In genomic region chr1:11802616-11802972, GRCh38 we compare ENCODE assay signal across 11 cellular contexts. TPM values are rescaled to one million over a fixed set of nuclear protein-coding genes. Genes with fewer than 3 reads are reported as not detected.
DNase-seq lines count a peak whose midpoint lies in the region; ATAC-seq and TF ChIP-seq lines count a peak whose summit lies in the region.
"Had no signal": no experiment of that assay in that cellular context is flagged by ENCODE, and none has a peak within 500 bp of the region (broad histone marks: within the 10 kb centered on the region; RNA-seq: fewer than 3 reads in every experiment).

No MANE protein-coding gene starts in this region.

- H3K36me3 ChIP-seq in left lung (peaks cover 0 to 38% of the 10 kb centered on the region in 2 donors), testis (ENCODE audit: low read depth, missing control alignments) (no peaks in the 10 kb centered on the region)

- H3K27me3 ChIP-seq in left lung (no peaks in the 10 kb centered on the region), testis (no peaks in the 10 kb centered on the region)

- H3K27ac Mint-ChIP-seq in T-helper 2 cell treated with Interferon-gamma antibody and Interleukin-4, amounts not matched to agents 5 μg/mL and 100 μg/mL, for 36 hours, result peak overlapping the region; percentile 87
- peak overlapping the region; percentile 75 for H3K27ac Mint-ChIP-seq in MCF 10A (ENCODE audit: low read depth, unreplicated experiment)

- CTCF ChIA-PET in MCF 10A (lab: Yijun Ruan, JAX), result interaction anchor here (1.1 to 2.5 kb wide), 3 partner anchors 15 to 18 kb away, joined by 4 to 6 read pairs (median 5); no protein-coding TSS in a partner anchor

- H3K9me3 Mint-ChIP-seq in T-helper 2 cell treated with Interferon-gamma antibody and Interleukin-4, amounts not matched to agents 5 μg/mL and 100 μg/mL, for 36 hours, result no peaks in the 10 kb centered on the region
- H3K9me3 Mint-ChIP-seq in MCF 10A (ENCODE audit: unreplicated experiment), result no peaks in the 10 kb centered on the region

- 14 to 37% methylated on average over 6 of the region's 6 CpGs for WGBS in testis, 2 donors

- H3K27me3 Mint-ChIP-seq in T-helper 2 cell treated with Interferon-gamma antibody and Interleukin-4, amounts not matched to agents 5 μg/mL and 100 μg/mL, for 36 hours (ENCODE audit: low read depth), result no peaks in the 10 kb centered on the region
- H3K27me3 Mint-ChIP-seq in MCF 10A (ENCODE audit: insufficient read depth, unreplicated experiment), result no peaks in the 10 kb centered on the region

- H3K36me3 Mint-ChIP-seq in T-helper 2 cell treated with Interferon-gamma antibody and Interleukin-4, amounts not matched to agents 5 μg/mL and 100 μg/mL, for 36 hours (ENCODE audit: low read depth), result peaks cover 14% of the 10 kb centered on the region
- peaks cover 38% of the 10 kb centered on the region for H3K36me3 Mint-ChIP-seq in MCF 10A (ENCODE audit: insufficient read depth, unreplicated experiment)

- intact Hi-C loops in MCF 10A (cut with micrococcal nuclease), result no loop called here
- intact Hi-C loops in left lung (cut with DNase I), result no loop called here
- intact Hi-C loops in testis (cut with DNase I; ENCODE audit: low total_unique reads), result loop anchor here (10.0 kb wide), 1 partner anchor 68 kb away; the partner anchor contains the start of gene AGTRAP

- TF ChIP-seq POLR2A in testis (IDR thresholded peaks at IDR 0.05), result no peak

- peak overlapping the region; percentile 45 to 90 for H3K4me3 ChIP-seq in left lung
- peak overlapping the region; percentile 49 to 70 for H3K4me3 ChIP-seq in testis
- H3K4me3 ChIP-seq: A549 had no signal

- no peak for DNase-seq in T-helper 2 cell treated with Interferon-gamma antibody and Interleukin-4, amounts not matched to agents 5 μg/mL and 100 μg/mL, for 36 hours (ENCODE audit: low spot score)
- no peak for DNase-seq in T-helper 2 cell
- DNase-seq in MCF 10A (ENCODE audit: unreplicated experiment), result no peak
- DNase-seq in left lung, result no peak
- peak; percentile 45 for DNase-seq in testis
- DNase-seq: NCI-H69 had no signal

- POLR2A ChIA-PET in MCF 10A (lab: Yijun Ruan, JAX), result interaction anchor here (1.7 to 4.9 kb wide), 5 partner anchors 14 to 249 kb away, joined by 5 to 87 read pairs (median 20); partner anchors contain the start of gene AGTRAP

- H3K4me3 Mint-ChIP-seq in T-helper 2 cell treated with Interferon-gamma antibody and Interleukin-4, amounts not matched to agents 5 μg/mL and 100 μg/mL, for 36 hours, result peak overlapping the region; percentile 95
- H3K4me3 Mint-ChIP-seq in MCF 10A (ENCODE audit: unreplicated experiment), result peak overlapping the region; percentile 95

- no peaks in the 10 kb centered on the region for H3K9me3 ChIP-seq in left lung
- H3K9me3 ChIP-seq in testis, result no peaks in the 10 kb centered on the region
- H3K9me3 ChIP-seq: A549 had no signal

- no peak for ATAC-seq in left lung
- no peak for ATAC-seq in GM18519 (IDR thresholded peaks at IDR 0.05; ENCODE audit: low FRiP score, unreplicated experiment)
- ATAC-seq in GM21717 (IDR thresholded peaks at IDR 0.05; ENCODE audit: unreplicated experiment), result no peak
- ATAC-seq in GM19455 (IDR thresholded peaks at IDR 0.05; ENCODE audit: unreplicated experiment), result no peak
- ATAC-seq: A549 had no signal

- H3K4me1 Mint-ChIP-seq in T-helper 2 cell treated with Interferon-gamma antibody and Interleukin-4, amounts not matched to agents 5 μg/mL and 100 μg/mL, for 36 hours (ENCODE audit: low read depth), result peaks cover 37% of the 10 kb centered on the region
- H3K4me1 Mint-ChIP-seq in MCF 10A (ENCODE audit: insufficient read depth, unreplicated experiment), result peaks cover 21% of the 10 kb centered on the region

- BruUV-seq in MCF 10A (replicated peaks; lab: Mats Ljungman, UMichigan), result no TSS peak

- peak overlapping the region; percentile 95 to 99 for H3K27ac ChIP-seq in left lung
- peak overlapping the region; percentile 94 to 95 for H3K27ac ChIP-seq in testis

- TF ChIP-seq CTCF in MCF 10A (IDR thresholded peaks at IDR 0.05; ENCODE audit: unreplicated experiment) (no peak), left lung (IDR thresholded peaks at IDR 0.05) (no peak), testis (IDR thresholded peaks at IDR 0.05) (no peak)

- H3K4me1 ChIP-seq in left lung (peaks cover 23 to 72% of the 10 kb centered on the region in 2 donors), testis (peaks cover 29% of the 10 kb centered on the region)

RNA-seq across cellular contexts. Expression of gene MTHFR, which starts 3.2 kb away (rescaled TPM):
- 14.0 and 17.8 TPM in 2 replicates for total RNA-seq in MCF 10A (2022)
- 10 to 100 TPM; 34.2 to 44.5 TPM for total RNA-seq in left lung
- total RNA-seq in testis, result 10 to 100 TPM; 68.3 to 78.3 TPM
- polyA plus RNA-seq in testis (ENCODE audit: insufficient read depth, low read depth, low replicate concordance), result 30.4 TPM

RNA-seq across cellular contexts. Expression of gene CLCN6, which starts 3.4 kb away (rescaled TPM):
- total RNA-seq in MCF 10A (2022), result 12.3 and 24.7 TPM in 2 replicates
- total RNA-seq in left lung, result 10 to 100 TPM; 17.7 to 43.4 TPM
- 10 to 100 TPM; 57.1 to 91.7 TPM for total RNA-seq in testis
- polyA plus RNA-seq in testis (ENCODE audit: insufficient read depth, low read depth, low replicate concordance), result 47.9 TPM

RNA-seq across cellular contexts. Expression of gene C1orf167, which starts 40.6 kb away (rescaled TPM):
- not detected in 2 replicates for total RNA-seq in MCF 10A (2022)
- 10 to 100 TPM in 1 of 2 donors, 1 to 10 TPM in 1; 5.7 to 14.4 TPM for total RNA-seq in left lung
- total RNA-seq in testis, result 10 to 100 TPM; 26.0 to 34.5 TPM
- 64.2 TPM for polyA plus RNA-seq in testis (ENCODE audit: insufficient read depth, low read depth, low replicate concordance)
- total RNA-seq: pulmonary artery endothelial cell had no signal
- polyA plus RNA-seq: A549 had no signal

RNA-seq across cellular contexts. Expression of gene NPPA, which starts 45.0 kb away (rescaled TPM):
- not detected in 2 replicates for total RNA-seq in MCF 10A (2022)
- 1 to 10 TPM; 1.6 to 2.7 TPM for total RNA-seq in left lung
- not detected for total RNA-seq in testis
- not detected for polyA plus RNA-seq in testis (ENCODE audit: insufficient read depth, low read depth, low replicate concordance)
- total RNA-seq: pulmonary artery endothelial cell had no signal
- polyA plus RNA-seq: A549 had no signal

RNA-seq across cellular contexts. Expression of gene NPPB, which starts 56.2 kb away (rescaled TPM):
- total RNA-seq in MCF 10A (2022), result not detected in 2 replicates
- not detected for total RNA-seq in left lung
- under 1 TPM in 1 of 2 donors, not detected in 1; 0.50 TPM for total RNA-seq in testis
- not detected for polyA plus RNA-seq in testis (ENCODE audit: insufficient read depth, low read depth, low replicate concordance)
- total RNA-seq: pulmonary artery endothelial cell had no signal
